Comparison of ENCODE assay signal across 25 cellular contexts in genomic region chr7:131300572-131301466, GRCh38. TPM values are rescaled to one million over a fixed set of nuclear protein-coding genes. Genes with fewer than 3 reads are reported as not detected.
A peak's percentile ranks its signal among the peaks of the same experiment; 100 is the strongest.
DNase-seq lines count a peak whose midpoint lies in the region; ATAC-seq, FAIRE-seq and TF ChIP-seq lines count a peak whose summit lies in the region.
"Had no signal": no experiment of that assay in that cellular context is flagged by ENCODE, and none has a peak within 500 bp of the region (broad histone marks: within the 10 kb centered on the region; RNA-seq: fewer than 3 reads in every experiment).

No MANE protein-coding gene starts in this region.

- H3K36me3 ChIP-seq in H1 (ENCODE audit: control insufficient read depth in 2 of 4, insufficient read depth in 4 of 4, low read length in 3 of 4) (no peaks in the 10 kb centered on the region), trophoblast cell (ENCODE audit: control insufficient read depth in 1 of 2, insufficient read depth in 2 of 2, low read length in 2 of 2) (no peaks in the 10 kb centered on the region)
- no peaks in the 10 kb centered on the region for H3K36me3 ChIP-seq in effector memory CD4-positive, alpha-beta T cell (ENCODE audit: control insufficient read depth, insufficient read depth, low read length)
- H3K36me3 ChIP-seq: gastroesophageal sphincter had no signal

- peaks cover 2 to 7% (median 4%) of the 10 kb centered on the region in 4 experiments; a peak in 4 of 7 replicates for H3K4me1 ChIP-seq in H1 (replicated peaks in 1 of 4; ENCODE audit: control insufficient read depth in 3 of 4, insufficient read depth in 4 of 4, low read length in 3 of 4)
- H3K4me1 ChIP-seq in right cardiac atrium (ENCODE audit: control insufficient read depth, insufficient read depth, low read length) = peaks cover 9% of the 10 kb centered on the region
- no peaks in the 10 kb centered on the region for H3K4me1 ChIP-seq in trophoblast cell (ENCODE audit: control insufficient read depth in 1 of 2, insufficient read depth in 2 of 2, low read length in 2 of 2)
- no peaks in the 10 kb centered on the region for H3K4me1 ChIP-seq in effector memory CD4-positive, alpha-beta T cell (ENCODE audit: control insufficient read depth, insufficient read depth, low read length, poor library complexity, severe bottlenecking)

- no peak overlapping the region for H2BK20ac ChIP-seq in H1 (ENCODE audit: low read length)

- no peak overlapping the region for H3K23ac ChIP-seq in H1 (ENCODE audit: insufficient read length)
- no peak overlapping the region for H3K23ac ChIP-seq in trophoblast cell (ENCODE audit: low read length)

- H2AFZ ChIP-seq in H1 (ENCODE audit: low read length) (no peak overlapping the region), trophoblast cell (ENCODE audit: insufficient read depth, low read length, poor library complexity) (no peak overlapping the region)
- H2AFZ ChIP-seq: parathyroid adenoma had no signal

- H3K9me3 ChIP-seq in H1 (ENCODE audit: insufficient read depth in 2 of 2, low read depth in 1 of 2, low read length in 1 of 2) = 0 out of 4 replicates have a peak, but pooled peaks cover under 1 to 1% of the 10 kb centered on the region in 2 experiments
- no peaks in the 10 kb centered on the region for H3K9me3 ChIP-seq in right cardiac atrium (ENCODE audit: control insufficient read depth, low read length)
- no peaks in the 10 kb centered on the region for H3K9me3 ChIP-seq in trophoblast cell (ENCODE audit: insufficient read depth, low read depth, low read length)
- H3K9me3 ChIP-seq in effector memory CD4-positive, alpha-beta T cell (ENCODE audit: control insufficient read depth, low read length) = no peaks in the 10 kb centered on the region
- H3K9me3 ChIP-seq: gastroesophageal sphincter, testis had no signal

- H3K4me2 ChIP-seq in H1 (ENCODE audit: insufficient read depth in 1 of 2, low read depth in 2 of 2, low read length in 2 of 2) = no peak overlapping the region
- no peak overlapping the region for H3K4me2 ChIP-seq in trophoblast cell (ENCODE audit: low read length)

- 0 out of 2 replicates have a peak overlapping the region, but pooled peaks have one; percentile 9 for H3K18ac ChIP-seq in H1 (ENCODE audit: extremely low read depth, low read length)
- no peak overlapping the region for H3K18ac ChIP-seq in trophoblast cell (ENCODE audit: low read length)

- H2BK5ac ChIP-seq in H1 (ENCODE audit: low read depth, low read length) (peak overlapping the region; percentile 28; the same call in 1 of the 2 replicates), trophoblast cell (ENCODE audit: low read depth, low read length, poor library complexity) (no peak overlapping the region)

- CTCF ChIA-PET in H1 (lab: Charles Lee; ENCODE audit: partially characterized antibody) = interaction anchor here (0.6 to 4.8 kb wide), 9 partner anchors 9 to 1459 kb away, joined by 3 to 33 read pairs (median 3); partner anchors contain the start of gene MKLN1

- H3K27ac ChIP-seq in H1 (ENCODE audit: low read depth, low read length) (no peak overlapping the region), right cardiac atrium (ENCODE audit: low read length) (peak overlapping the region; percentile 92), trophoblast cell (ENCODE audit: low read depth, low read length) (no peak overlapping the region)
- H3K27ac ChIP-seq in effector memory CD4-positive, alpha-beta T cell (ENCODE audit: insufficient read depth, low read length, poor library complexity, severe bottlenecking) = no peak overlapping the region
- H3K27ac ChIP-seq: parathyroid adenoma had no signal

- H4K91ac ChIP-seq in H1 (replicated peaks; ENCODE audit: insufficient read length, low read length) (no peak overlapping the region), trophoblast cell (ENCODE audit: low read depth, low read length) (no peak overlapping the region)

- no peak overlapping the region for H2BK15ac ChIP-seq in H1 (ENCODE audit: low read length)

- H4K5ac ChIP-seq in H1 (ENCODE audit: insufficient read length, low read depth, low read length) = no peak overlapping the region

- H3K14ac ChIP-seq in H1 (ENCODE audit: insufficient read length) (no peak overlapping the region), trophoblast cell (ENCODE audit: low read length) (no peak overlapping the region)

- no peak overlapping the region for H3K4ac ChIP-seq in H1 (replicated peaks; ENCODE audit: insufficient read length, low read depth, low read length)
- H3K4ac ChIP-seq in trophoblast cell (ENCODE audit: low read depth, low read length) = no peak overlapping the region

- H3K23me2 ChIP-seq in H1 (ENCODE audit: low read depth, low read length) = no peaks in the 10 kb centered on the region

- DNase-seq in NCI-H226 (peak; percentile 19), H1 (ENCODE audit: low read depth in 1 of 2, low spot score in 2 of 2) (no peak), right cardiac atrium (peak in 1 of 3 donors; percentile 25), trophoblast cell (peak; percentile 87 to 93)
- no peak for DNase-seq in effector memory CD4-positive, alpha-beta T cell
- DNase-seq: activated B cell treated with CpG ODN at 0.5 μM for 24 hours; activated CD4-positive, alpha-beta memory T cell treated with anti-CD3 and anti-CD28 coated beads for 36 hours; activated T-cell treated with anti-CD3 and anti-CD28 coated beads for 4 hours; central memory CD4-positive, alpha-beta T cell; HCEC 1CT; KG1; kidney glomerular epithelial cell; naive thymus-derived CD8-positive, alpha-beta T cell; NCI-H1436 treated with DMSO at 0.1 percent for 48 hours; NCI-H524 treated with DMSO at 0.1 percent for 48 hours; RPMI8226; stimulated activated naive B cell treated with anti-CD40 and anti-IgM and Interleukin-4, amounts not matched to agents 10 μg/mL and 1 μg/mL and 100 μg/mL, for 72 hours; T-helper 9 cell; testis had no signal

- H3K9ac ChIP-seq in H1 (replicated peaks in 1 of 4; ENCODE audit: extremely low read depth in 1 of 4, low read depth in 3 of 4, low read length in 3 of 4) (no peak overlapping the region), trophoblast cell (ENCODE audit: low read length) (no peak overlapping the region)
- H3K9ac ChIP-seq: parathyroid adenoma had no signal

- H2BK120ac ChIP-seq in H1 (replicated peaks; ENCODE audit: low read depth, low read length) (no peak overlapping the region), trophoblast cell (ENCODE audit: insufficient read depth, low read length, poor library complexity) (no peak overlapping the region)

- H2BK12ac ChIP-seq in H1 (ENCODE audit: low read depth, low read length) = 0 out of 2 replicates have a peak overlapping the region, but pooled peaks have one; percentile 42
- H2BK12ac ChIP-seq in trophoblast cell (ENCODE audit: low read length) = no peak overlapping the region

- no peak overlapping the region for H4K12ac ChIP-seq in trophoblast cell (ENCODE audit: low read depth, low read length)

- TF ChIP-seq CTCF in H1 (IDR thresholded peaks at IDR 0.05; ENCODE audit: control extremely low read depth in 1 of 3, insufficient read depth in 1 of 3, low read depth in 1 of 3, low read length in 3 of 3) = no peak

- ATAC-seq in right cardiac atrium (peak; percentile 34 to 49), HG02678 (IDR thresholded peaks at IDR 0.05; ENCODE audit: unreplicated experiment) (no peak), HG02973 (IDR thresholded peaks at IDR 0.05; ENCODE audit: unreplicated experiment) (no peak), GM19452 (IDR thresholded peaks at IDR 0.05; ENCODE audit: unreplicated experiment) (no peak)
- ATAC-seq: gastroesophageal sphincter; naive thymus-derived CD8-positive, alpha-beta T cell; stimulated activated naive B cell treated with anti-CD40 and anti-IgM and Interleukin-4, amounts not matched to agents 10 μg/mL and 1 μg/mL and 100 μg/mL, for 72 hours had no signal

- TF ChIP-seq RAD21 in H1 (IDR thresholded peaks at IDR 0.05 in 1 of 2, conservative IDR thresholded peaks at IDR 0.05 in 1 of 2; ENCODE audit: low read depth in 2 of 2, low read length in 2 of 2) = no peak

- H3K4me3 ChIP-seq in H1 (ENCODE audit: extremely low read depth in 1 of 4, insufficient read depth in 2 of 4, low read depth in 3 of 4, low read length in 4 of 4) (no peak overlapping the region), right cardiac atrium (ENCODE audit: low read length) (no peak overlapping the region), trophoblast cell (ENCODE audit: low read depth, low read length) (no peak overlapping the region)
- H3K4me3 ChIP-seq in effector memory CD4-positive, alpha-beta T cell (ENCODE audit: insufficient read depth, low read depth, low read length, poor library complexity, severe bottlenecking) = no peak overlapping the region
- H3K4me3 ChIP-seq: gastroesophageal sphincter, skin epidermis, testis had no signal

- TF ChIP-seq EP300 in H1 (IDR thresholded peaks at IDR 0.05; ENCODE audit: borderline replicate concordance in 1 of 2, low read depth in 2 of 2, low read length in 2 of 2) = no peak

- H2AK5ac ChIP-seq in H1 (ENCODE audit: low read depth, low read length) (no peak overlapping the region), trophoblast cell (ENCODE audit: low read length) (no peak overlapping the region)

- no peak for TF ChIP-seq POLR2A in H1 (IDR thresholded peaks at IDR 0.05; ENCODE audit: control extremely low read depth in 1 of 2, low read depth in 2 of 2, low read length in 2 of 2)

- no peak overlapping the region for H4K8ac ChIP-seq in H1 (ENCODE audit: extremely low read depth, insufficient read depth, low read length)
- H4K8ac ChIP-seq in trophoblast cell (ENCODE audit: low read depth, low read length) = no peak overlapping the region

- POLR2A ChIA-PET in H1 (lab: Charles Lee; ENCODE audit: partially characterized antibody) = interaction anchor here (0.6 to 1.4 kb wide), 3 partner anchors 25 to 190 kb away, joined by 3 to 4 read pairs (median 3); no protein-coding TSS in a partner anchor

- no peaks in the 10 kb centered on the region for H4K20me1 ChIP-seq in H1 (replicated peaks in 1 of 2; ENCODE audit: control insufficient read depth in 1 of 2, insufficient read depth in 2 of 2, low read length in 2 of 2)

- FAIRE-seq in H1 (lab: Jason Lieb, UNC) = no peak

- WGBS in H1 (ENCODE audit: extremely low coverage in 1 of 2, insufficient coverage in 1 of 2, insufficient read length in 1 of 2, insufficient replicate concordance in 2 of 2, low coverage in 1 of 2, low lambda C conversion rate in 2 of 2, missing lambda C conversion rate in 1 of 2), 2 experiments = 65% methylated on average over 8 of the region's 8 CpGs; no CpG with 5 or more reads in 1 of the 2 experiments
- WGBS in right cardiac atrium = 44% methylated on average over 8 of the region's 8 CpGs
- WGBS in trophoblast cell (ENCODE audit: extremely low coverage, insufficient coverage, insufficient read length) = no CpG with 5 or more reads among the region's 8 CpGs

- H3K27me3 ChIP-seq in H1 (replicated peaks in 1 of 4; ENCODE audit: control insufficient read depth in 3 of 4, extremely low read depth in 1 of 4, insufficient read depth in 3 of 4, low read length in 3 of 4) (no peaks in the 10 kb centered on the region), right cardiac atrium (ENCODE audit: control insufficient read depth, insufficient read depth) (no peaks in the 10 kb centered on the region), trophoblast cell (ENCODE audit: insufficient read depth, low read length) (no peaks in the 10 kb centered on the region)
- H3K27me3 ChIP-seq in effector memory CD4-positive, alpha-beta T cell (replicated peaks; ENCODE audit: control insufficient read depth, insufficient read depth, low read length, poor library complexity, severe bottlenecking) = no peaks in the 10 kb centered on the region
- H3K27me3 ChIP-seq: gastroesophageal sphincter, testis had no signal

- H3K79me1 ChIP-seq in H1 (ENCODE audit: low read depth, low read length) (no peaks in the 10 kb centered on the region), trophoblast cell (ENCODE audit: low read length) (no peaks in the 10 kb centered on the region)

- H3K56ac ChIP-seq in H1 (replicated peaks; ENCODE audit: insufficient read length, low read depth, low read length) = no peak overlapping the region

- no peaks in the 10 kb centered on the region for H3K79me2 ChIP-seq in H1 (ENCODE audit: control insufficient read depth in 1 of 2, insufficient read depth in 2 of 2, low read length in 2 of 2)
- H3K79me2 ChIP-seq in trophoblast cell (ENCODE audit: control insufficient read depth, insufficient read depth, low read length, poor library complexity) = no peaks in the 10 kb centered on the region
- H3K79me2 ChIP-seq: parathyroid adenoma had no signal

- intact Hi-C loops in right cardiac atrium (cut with DNase I) = loop anchor here in 3 of 4 donors (10.0 kb wide), 3 partner anchors 116 to 236 kb away; no protein-coding TSS in a partner anchor

RNA-seq across cellular contexts. Expression of gene MKLN1, which starts 26.9 kb away (rescaled TPM):
- total RNA-seq in H1 (2021; fragmentation: NEBNext Ultra II Directional; extraction: Animal tissue kit (Norgen Biotek cat#: 25700)) = 45.9 and 50.9 TPM in 2 replicates
- 16.8 and 22.3 TPM in 2 replicates for polyA plus RNA-seq in H1 (2011; rRNA removed)
- polyA plus RNA-seq in H1 (2011; cell fraction: cytosol; rRNA removed) = 22.4 TPM
- polyA plus RNA-seq in H1 (2011; cell fraction: nucleus; rRNA removed) = 18.0 TPM
- 22.2 to 39.8 TPM (median 31.8 TPM) in 4 replicates for polyA plus RNA-seq in H1 (2012, experiment 1 of 2)
- 1.6 TPM for polyA plus RNA-seq in H1 (2012, experiment 2 of 2)
- 22.2 TPM for polyA plus RNA-seq in H1 (2013, experiment 1 of 2)
- polyA plus RNA-seq in H1 (2013, experiment 2 of 2) = 20.6 TPM
- polyA minus RNA-seq in H1 (2011; rRNA and poly(A)+ RNA removed) = 122 and 137 TPM in 2 replicates
- 26.1 TPM for polyA minus RNA-seq in H1 (2011; cell fraction: cytosol; rRNA and poly(A)+ RNA removed)
- polyA minus RNA-seq in H1 (2011; cell fraction: nucleus; rRNA and poly(A)+ RNA removed) = 126 TPM
- total RNA-seq in right cardiac atrium = 10 to 100 TPM; 49.0 to 54.8 (median 53.1) TPM
- 16.9 TPM for polyA plus RNA-seq in right cardiac atrium
- 23.4 and 24.4 TPM in 2 replicates for polyA plus RNA-seq in trophoblast cell (2013)

Comparison
In these comparisons a context has a peak if more than half of its experiments do, and no peak if none do; other contexts are left out.
1. DNase-seq: peak in NCI-H226 (single experiment) and trophoblast cell (2 of 2); none in H1 (0 of 2) and effector memory CD4-positive, alpha-beta T cell (0 of 3).
2. ATAC-seq: peak in right cardiac atrium (2 of 2); none in HG02678 (single experiment), HG02973 (single experiment) and GM19452 (single experiment).